Comparison of ENCODE assay signal across 2 cellular contexts in genomic region chr5:174084691-174085154, GRCh38.
TF ChIP-seq lines count a peak whose summit lies in the region.

No MANE protein-coding gene starts in this region.

TF ChIP-seq in PFSK-1, 5 proteins besides CTCF, POLR2A, EP300 and RAD21 (continued from another document):
- TF ChIP-seq REST (IDR thresholded peaks at IDR 0.05; ENCODE audit: insufficient read depth in 1 of 2, low read depth in 2 of 2, low read length in 2 of 2) (no peak), TAF1 (IDR thresholded peaks at IDR 0.05; ENCODE audit: borderline replicate concordance, insufficient read depth, low read length) (peak; percentile 40; the same call in 1 of the 2 replicates), SIN3A (IDR thresholded peaks at IDR 0.05; ENCODE audit: borderline replicate concordance, insufficient read depth, low read length) (no peak)

TF ChIP-seq in H1, 55 proteins besides CTCF, POLR2A, EP300 and RAD21 (continued from another document):
- no peak for TF ChIP-seq KDM4A (IDR thresholded peaks at IDR 0.05; ENCODE audit: low read depth, low read length, severe bottlenecking)
- no peak for TF ChIP-seq NRF1 (IDR thresholded peaks at IDR 0.05; ENCODE audit: low read depth, low read length)
